In genomic region chr12:14364583-14365271, GRCh38 we compare ENCODE assay signal across 8 cellular contexts. TPM values are rescaled to one million over a fixed set of nuclear protein-coding genes. Genes with fewer than 3 reads are reported as not detected.
A peak's percentile ranks its signal among the peaks of the same experiment; 100 is the strongest.
DNase-seq lines count a peak whose midpoint lies in the region; ATAC-seq and TF ChIP-seq lines count a peak whose summit lies in the region.

No MANE protein-coding gene starts in this region.

- CTCF ChIA-PET in AG04449 (lab: Yijun Ruan, JAX), result interaction anchor here (1.0 to 2.6 kb wide), 16 partner anchors 9 to 179 kb away, joined by 3 to 18 read pairs (median 6); no protein-coding TSS in a partner anchor

- H3K4me3 ChIP-seq in AG04449 (ENCODE audit: low read depth, low read length), result peak overlapping the region; percentile 79
- peak overlapping the region; percentile 52 for H3K4me3 ChIP-seq in Jurkat, Clone E6-1 (ENCODE audit: low read length)

- TF ChIP-seq CTCF in AG04449 (IDR thresholded peaks at IDR 0.05; ENCODE audit: insufficient read depth, low read length, missing control alignments), result no peak
- no peak for TF ChIP-seq CTCF in chondrocyte (IDR thresholded peaks at IDR 0.05)

- H3K27ac Mint-ChIP-seq in chondrocyte (ENCODE audit: unreplicated experiment), result peak overlapping the region; percentile 98
- peak overlapping the region; percentile 91 to 99 (median 96) for H3K27ac Mint-ChIP-seq in naive thymus-derived CD8-positive, alpha-beta T cell

- H3K4me3 Mint-ChIP-seq in chondrocyte (ENCODE audit: unreplicated experiment), result peak overlapping the region; percentile 79
- peak overlapping the region; percentile 78 to 99 (median 93) for H3K4me3 Mint-ChIP-seq in naive thymus-derived CD8-positive, alpha-beta T cell

- H3K4me1 Mint-ChIP-seq in chondrocyte (ENCODE audit: low read depth), result peaks cover 33% of the 10 kb centered on the region
- H3K4me1 Mint-ChIP-seq in naive thymus-derived CD8-positive, alpha-beta T cell, result peaks cover 5 to 53% (median 21%) of the 10 kb centered on the region in 4 donors

- H3K27me3 Mint-ChIP-seq in chondrocyte (ENCODE audit: low read depth), result no peaks in the 10 kb centered on the region
- peaks cover 0 to 2% (median 0%) of the 10 kb centered on the region in 5 donors for H3K27me3 Mint-ChIP-seq in naive thymus-derived CD8-positive, alpha-beta T cell

- DNase-seq in AG04449 (ENCODE audit: low read depth, low spot score) (no peak), chondrocyte (ENCODE audit: low spot score) (no peak), hepatic stellate cell (ENCODE audit: low spot score) (no peak), amniotic stem cell (lab: John Stamatoyannopoulos, UW) (no peak), dedifferentiated amniotic fluid mesenchymal stem cell (ENCODE audit: extremely low spot score) (no peak)
- no peak for DNase-seq in Jurkat, Clone E6-1 (ENCODE audit: low read depth, low spot score)
- DNase-seq in naive thymus-derived CD8-positive, alpha-beta T cell, result no peak

- POLR2A ChIA-PET in AG04449 (lab: Yijun Ruan, JAX), result interaction anchor here (0.6 to 1.4 kb wide), 7 partner anchors 20 to 406 kb away, joined by 3 to 16 read pairs (median 5); a partner anchor contains a TSS
- POLR2A ChIA-PET in naive thymus-derived CD8-positive, alpha-beta T cell (lab: Charles Lee), result interaction anchor here (0.5 to 3.0 kb wide), 24 partner anchors 12 to 1181 kb away, joined by 3 to 142 read pairs (median 9); partner anchors contain the start of genes C12orf60 and WBP11

- ATAC-seq in naive thymus-derived CD8-positive, alpha-beta T cell, result no peak
- no peak for ATAC-seq in HG03039 (IDR thresholded peaks at IDR 0.05; ENCODE audit: unreplicated experiment)

- H3K36me3 Mint-ChIP-seq in chondrocyte (ENCODE audit: low read depth), result no peaks in the 10 kb centered on the region
- H3K36me3 Mint-ChIP-seq in naive thymus-derived CD8-positive, alpha-beta T cell, result peaks cover 3 to 11% (median 6%) of the 10 kb centered on the region in 3 donors

- peaks cover 5% of the 10 kb centered on the region for H3K9me3 Mint-ChIP-seq in chondrocyte (ENCODE audit: low read depth)
- peaks cover 0 to 13% (median 0%) of the 10 kb centered on the region in 9 donors for H3K9me3 Mint-ChIP-seq in naive thymus-derived CD8-positive, alpha-beta T cell

RNA-seq across cellular contexts. Expression of gene ATF7IP, which starts 0.8 kb away (rescaled TPM):
- polyA plus RNA-seq in Jurkat, Clone E6-1 (2012; ENCODE audit: insufficient read depth, insufficient read length), result 12.8 TPM
- total RNA-seq in chondrocyte, result 45.9 to 79.9 TPM (median 50.4 TPM) in 3 replicates
- 100 to 1,000 TPM; 164 to 174 TPM for total RNA-seq in naive thymus-derived CD8-positive, alpha-beta T cell
- polyA plus RNA-seq in naive thymus-derived CD8-positive, alpha-beta T cell, result 10 to 100 TPM; 70.6 to 84.9 (median 83.1) TPM
